ENCODE assay signal across 1 cellular context in the genomic region with DNA sequence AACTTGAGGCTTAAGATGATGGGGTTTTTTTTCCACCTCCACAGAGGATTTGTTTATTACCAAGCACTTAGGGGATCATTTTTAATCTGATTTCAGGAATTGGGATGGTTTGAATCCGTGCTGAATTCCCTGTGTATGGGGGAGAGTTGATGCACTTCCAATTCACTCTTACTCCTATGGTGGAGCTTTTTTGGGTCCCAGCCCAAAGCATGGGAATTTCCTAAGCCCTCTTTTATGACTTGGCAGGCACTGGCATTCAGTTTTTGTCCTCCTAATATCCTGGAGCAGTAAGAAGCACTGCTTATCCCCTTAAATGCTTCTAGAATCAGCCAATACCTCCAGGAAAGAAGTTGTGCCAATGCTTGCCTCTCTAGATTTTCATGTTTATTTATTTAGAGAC.
TF ChIP-seq lines count a peak whose summit lies in the region.

No MANE protein-coding gene starts in this region.

TF ChIP-seq in SK-N-SH treated with all-trans-retinoic acid at 6 μM for 48 hours, 23 proteins besides CTCF, POLR2A, EP300 and RAD21 (continued from another document):
- TF ChIP-seq, protein P1, sequence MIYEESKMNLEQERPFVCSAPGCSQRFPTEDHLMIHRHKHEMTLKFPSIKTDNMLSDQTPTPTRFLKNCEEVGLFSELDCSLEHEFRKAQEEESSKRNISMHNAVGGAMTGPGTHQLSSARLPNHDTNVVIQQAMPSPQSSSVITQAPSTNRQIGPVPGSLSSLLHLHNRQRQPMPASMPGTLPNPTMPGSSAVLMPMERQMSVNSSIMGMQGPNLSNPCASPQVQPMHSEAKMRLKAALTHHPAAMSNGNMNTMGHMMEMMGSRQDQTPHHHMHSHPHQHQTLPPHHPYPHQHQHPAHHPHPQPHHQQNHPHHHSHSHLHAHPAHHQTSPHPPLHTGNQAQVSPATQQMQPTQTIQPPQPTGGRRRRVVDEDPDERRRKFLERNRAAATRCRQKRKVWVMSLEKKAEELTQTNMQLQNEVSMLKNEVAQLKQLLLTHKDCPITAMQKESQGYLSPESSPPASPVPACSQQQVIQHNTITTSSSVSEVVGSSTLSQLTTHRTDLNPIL (CRISPR knock-in tag; IDR thresholded peaks at IDR 0.05; ENCODE audit: low read depth), result no peak
- TF ChIP-seq SNAI2 (CRISPR knock-in tag; IDR thresholded peaks at IDR 0.05), result no peak
- TF ChIP-seq, protein P2, sequence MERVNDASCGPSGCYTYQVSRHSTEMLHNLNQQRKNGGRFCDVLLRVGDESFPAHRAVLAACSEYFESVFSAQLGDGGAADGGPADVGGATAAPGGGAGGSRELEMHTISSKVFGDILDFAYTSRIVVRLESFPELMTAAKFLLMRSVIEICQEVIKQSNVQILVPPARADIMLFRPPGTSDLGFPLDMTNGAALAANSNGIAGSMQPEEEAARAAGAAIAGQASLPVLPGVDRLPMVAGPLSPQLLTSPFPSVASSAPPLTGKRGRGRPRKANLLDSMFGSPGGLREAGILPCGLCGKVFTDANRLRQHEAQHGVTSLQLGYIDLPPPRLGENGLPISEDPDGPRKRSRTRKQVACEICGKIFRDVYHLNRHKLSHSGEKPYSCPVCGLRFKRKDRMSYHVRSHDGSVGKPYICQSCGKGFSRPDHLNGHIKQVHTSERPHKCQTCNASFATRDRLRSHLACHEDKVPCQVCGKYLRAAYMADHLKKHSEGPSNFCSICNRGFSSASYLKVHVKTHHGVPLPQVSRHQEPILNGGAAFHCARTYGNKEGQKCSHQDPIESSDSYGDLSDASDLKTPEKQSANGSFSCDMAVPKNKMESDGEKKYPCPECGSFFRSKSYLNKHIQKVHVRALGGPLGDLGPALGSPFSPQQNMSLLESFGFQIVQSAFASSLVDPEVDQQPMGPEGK (CRISPR knock-in tag; IDR thresholded peaks at IDR 0.05; ENCODE audit: borderline replicate concordance), result no peak
- TF ChIP-seq RARB (CRISPR knock-in tag; IDR thresholded peaks at IDR 0.05), result no peak
- TF ChIP-seq ZNF565 (CRISPR knock-in tag; conservative IDR thresholded peaks at IDR 0.05; ENCODE audit: low read depth), result no peak
